ENCODE assay signal across 7 cellular contexts in genomic region chr1:146448212-146448868, GRCh38.
DNase-seq lines count a peak whose midpoint lies in the region; TF ChIP-seq lines count a peak whose summit lies in the region.
"Not testable (repeated sequence)": the region's sequence is repeated elsewhere in the genome, so short reads cannot be mapped to it uniquely, and the experiment has no call there.

No MANE protein-coding gene starts in this region.

- not testable (repeated sequence) for H3K4me1 ChIP-seq in hepatocyte (ENCODE audit: insufficient read depth)

- H3K9me3 Mint-ChIP-seq in HFFc6; chondrocyte (ENCODE audit: low read depth): not testable (repeated sequence)

- 5% methylated on average over 4 of the region's 4 CpGs for WGBS in hepatocyte (ENCODE audit: low lambda C conversion rate, missing lambda C conversion rate)

- H3K36me3 Mint-ChIP-seq in HFFc6 (ENCODE audit: low read depth); chondrocyte (ENCODE audit: low read depth): not testable (repeated sequence)

- not testable (repeated sequence) for H3K36me3 ChIP-seq in hepatocyte (replicated peaks; ENCODE audit: insufficient read depth, low read depth)

- not testable (repeated sequence) for H4K20me1 ChIP-seq in hepatocyte (ENCODE audit: insufficient read depth, poor library complexity, severe bottlenecking)

- intact Hi-C loops in posterior vena cava (cut with DNase I), result not testable (repeated sequence)

- not testable (repeated sequence) for H3K27ac ChIP-seq in hepatocyte

- not testable (repeated sequence) for H2AFZ ChIP-seq in hepatocyte

- H3K79me2 ChIP-seq in hepatocyte, result not testable (repeated sequence)

- peak overlapping the region; percentile 55 for H3K4me2 ChIP-seq in hepatocyte

- H3K27ac Mint-ChIP-seq in HFFc6; chondrocyte (ENCODE audit: unreplicated experiment): not testable (repeated sequence)

- not testable (repeated sequence) for H3K27me3 Mint-ChIP-seq in HFFc6 (ENCODE audit: insufficient read depth); chondrocyte (ENCODE audit: low read depth)

- peak; percentile 61 for TF ChIP-seq CTCF in HFFc6 (IDR thresholded peaks at IDR 0.05)
- TF ChIP-seq CTCF in chondrocyte (IDR thresholded peaks at IDR 0.05), result peak; percentile 72
- peak; percentile 51 for TF ChIP-seq CTCF in hepatocyte (IDR thresholded peaks at IDR 0.05; ENCODE audit: poor library complexity)

- not testable (repeated sequence) for H3K9me3 ChIP-seq in hepatocyte (ENCODE audit: low read depth)

- H3K9me2 ChIP-seq in hepatocyte (replicated peaks; ENCODE audit: insufficient read depth), result not testable (repeated sequence)

- H3K27me3 ChIP-seq in hepatocyte, result not testable (repeated sequence)

- H3K4me3 Mint-ChIP-seq in HFFc6; chondrocyte (ENCODE audit: unreplicated experiment): not testable (repeated sequence)

- peak; percentile 35 for DNase-seq in HFFc6
- DNase-seq in activated CD4-positive, alpha-beta T cell treated with anti-CD3 and anti-CD28 coated beads for 4 hours, result peak; percentile 39 to 57
- DNase-seq in activated T-helper 1 cell treated with anti-CD3 and anti-CD28 coated beads, Interleukin-2, amount 50 U/mL, for 16 hours (ENCODE audit: low read depth in 1 of 2, low spot score in 1 of 2), result peak; percentile 24 to 42
- DNase-seq in chondrocyte (ENCODE audit: low spot score); hepatocyte (ENCODE audit: low spot score): not testable (repeated sequence)
- DNase-seq in posterior vena cava (ENCODE audit: low spot score), result peak; percentile 82
- DNase-seq in stimulated activated CD8-positive, alpha-beta memory T cell treated with anti-CD3 and anti-CD28 coated beads, Interleukin-12 subunit alpha, Interleukin-12 subunit beta, amount 100 ng/mL, for 24 hours (ENCODE audit: extremely low read depth), result peak; percentile 14

- not testable (repeated sequence) for H3K4me1 Mint-ChIP-seq in HFFc6 (ENCODE audit: low read depth); chondrocyte (ENCODE audit: low read depth)

- not testable (repeated sequence) for H3K4me3 ChIP-seq in hepatocyte
